ENCODE assay signal across 1 cellular context in the genomic region with DNA sequence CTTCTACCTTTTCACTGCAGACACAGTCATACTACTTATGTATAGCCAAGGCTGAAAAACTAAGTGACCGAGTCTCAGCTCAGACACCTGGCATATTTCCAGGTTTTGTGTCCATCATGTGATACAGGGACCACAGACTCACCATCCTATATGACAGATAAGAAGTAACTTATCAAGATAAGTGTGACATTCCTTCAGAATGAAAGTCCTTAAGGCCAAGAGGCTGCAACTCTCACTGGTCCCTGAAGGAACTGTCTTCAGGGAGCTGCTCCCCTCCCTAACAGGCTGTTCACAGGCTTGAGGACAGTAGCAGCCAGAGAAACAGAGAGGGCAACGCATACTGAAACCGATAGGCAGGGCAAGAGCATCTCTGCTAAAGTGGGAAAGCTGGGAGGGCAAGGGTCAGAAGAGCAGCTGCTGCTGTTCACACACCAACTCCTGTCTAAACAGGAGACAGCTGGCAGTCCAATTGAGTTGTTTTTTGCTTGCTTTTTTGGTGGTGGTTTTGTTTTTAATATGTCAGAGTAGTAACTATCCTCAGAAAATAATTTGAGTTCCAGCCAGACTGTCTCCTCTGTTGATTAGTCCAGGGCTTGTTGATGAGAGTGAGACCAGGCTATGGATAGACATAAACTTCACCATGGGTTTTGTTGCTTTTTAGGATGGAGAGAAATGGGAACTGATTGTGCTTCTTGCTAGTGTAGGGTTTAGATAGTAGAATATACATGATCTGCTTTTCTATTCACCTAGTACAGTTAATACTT.
TF ChIP-seq lines count a peak whose summit lies in the region.

No MANE protein-coding gene starts in this region.

TF ChIP-seq in GM12878, 131 proteins besides CTCF, POLR2A, EP300 and RAD21 (continued from another document and continues in another):
- TF ChIP-seq SREBF2 (IDR thresholded peaks at IDR 0.05; ENCODE audit: low read length) (no peak), RCOR1 (conservative IDR thresholded peaks at IDR 0.05; ENCODE audit: low read depth, low read length) (0 out of 2 replicates have a peak, but pooled peaks have one; percentile 46), RAD51 (IDR thresholded peaks at IDR 0.05) (no peak), PAX8 (IDR thresholded peaks at IDR 0.05) (no peak), BMI1 (IDR thresholded peaks at IDR 0.05; ENCODE audit: borderline replicate concordance) (no peak), STAT1 (conservative IDR thresholded peaks at IDR 0.05) (no peak), NRF1 (conservative IDR thresholded peaks at IDR 0.05; ENCODE audit: low read depth, low read length) (no peak), SUPT20H (IDR thresholded peaks at IDR 0.05; ENCODE audit: borderline replicate concordance, control insufficient read depth, low read depth, low read length) (no peak), MYB (IDR thresholded peaks at IDR 0.05; ENCODE audit: borderline replicate concordance, low read depth, low read length) (no peak), RUNX3 (IDR thresholded peaks at IDR 0.05; ENCODE audit: low read length) (peak; percentile 66), SPI1 (IDR thresholded peaks at IDR 0.05; ENCODE audit: borderline replicate concordance, insufficient read depth, low read depth, low read length) (no peak), YBX1 (IDR thresholded peaks at IDR 0.05) (no peak), MXI1 (IDR thresholded peaks at IDR 0.05; ENCODE audit: low read depth, low read length) (no peak), POLR2AphosphoS2 (IDR thresholded peaks at IDR 0.05; ENCODE audit: low read depth, low read length) (no peak), ETV6 (conservative IDR thresholded peaks at IDR 0.05 in 1 of 2, IDR thresholded peaks at IDR 0.05 in 1 of 2; ENCODE audit: borderline replicate concordance in 1 of 2, low read depth in 1 of 2) (0 out of 4 replicates have a peak, but pooled peaks of 1 of the 2 experiments have one; percentile 19), KLF5 (IDR thresholded peaks at IDR 0.05; ENCODE audit: partially characterized antibody) (no peak), NR2F1 (conservative IDR thresholded peaks at IDR 0.05) (peak; percentile 99), PML (IDR thresholded peaks at IDR 0.05; ENCODE audit: low read length) (peak; percentile 57; the same call in 1 of the 2 replicates), CBFB (IDR thresholded peaks at IDR 0.05; ENCODE audit: low read depth) (no peak; the same call in 1 of the 2 replicates), EGR1 (IDR thresholded peaks at IDR 0.05; ENCODE audit: borderline replicate concordance in 1 of 2, low read depth in 2 of 2, low read length in 2 of 2) (no peak), SUZ12 (IDR thresholded peaks at IDR 0.05; ENCODE audit: unreplicated experiment) (no peak), CHD4 (IDR thresholded peaks at IDR 0.05) (no peak), CREM (IDR thresholded peaks at IDR 0.05; ENCODE audit: low read depth) (no peak; the same call in 1 of the 2 replicates), SIN3A (IDR thresholded peaks at IDR 0.05; ENCODE audit: low read depth, low read length) (0 out of 2 replicates have a peak, but pooled peaks have one; percentile 28), HDGF (IDR thresholded peaks at IDR 0.05) (0 out of 2 replicates have a peak, but pooled peaks have one; percentile 50), ZNF622 (IDR thresholded peaks at IDR 0.05) (no peak), NR2C1 (IDR thresholded peaks at IDR 0.05) (peak; percentile 89), SP1 (IDR thresholded peaks at IDR 0.05; ENCODE audit: low read depth, low read length) (peak; percentile 48), YY1 (IDR thresholded peaks at IDR 0.05; ENCODE audit: low read depth, low read length) (no peak), FOXM1 (IDR thresholded peaks at IDR 0.05; ENCODE audit: low read depth, low read length) (peak; percentile 54; the same call in 1 of the 2 replicates)
- TF ChIP-seq, protein P1, sequence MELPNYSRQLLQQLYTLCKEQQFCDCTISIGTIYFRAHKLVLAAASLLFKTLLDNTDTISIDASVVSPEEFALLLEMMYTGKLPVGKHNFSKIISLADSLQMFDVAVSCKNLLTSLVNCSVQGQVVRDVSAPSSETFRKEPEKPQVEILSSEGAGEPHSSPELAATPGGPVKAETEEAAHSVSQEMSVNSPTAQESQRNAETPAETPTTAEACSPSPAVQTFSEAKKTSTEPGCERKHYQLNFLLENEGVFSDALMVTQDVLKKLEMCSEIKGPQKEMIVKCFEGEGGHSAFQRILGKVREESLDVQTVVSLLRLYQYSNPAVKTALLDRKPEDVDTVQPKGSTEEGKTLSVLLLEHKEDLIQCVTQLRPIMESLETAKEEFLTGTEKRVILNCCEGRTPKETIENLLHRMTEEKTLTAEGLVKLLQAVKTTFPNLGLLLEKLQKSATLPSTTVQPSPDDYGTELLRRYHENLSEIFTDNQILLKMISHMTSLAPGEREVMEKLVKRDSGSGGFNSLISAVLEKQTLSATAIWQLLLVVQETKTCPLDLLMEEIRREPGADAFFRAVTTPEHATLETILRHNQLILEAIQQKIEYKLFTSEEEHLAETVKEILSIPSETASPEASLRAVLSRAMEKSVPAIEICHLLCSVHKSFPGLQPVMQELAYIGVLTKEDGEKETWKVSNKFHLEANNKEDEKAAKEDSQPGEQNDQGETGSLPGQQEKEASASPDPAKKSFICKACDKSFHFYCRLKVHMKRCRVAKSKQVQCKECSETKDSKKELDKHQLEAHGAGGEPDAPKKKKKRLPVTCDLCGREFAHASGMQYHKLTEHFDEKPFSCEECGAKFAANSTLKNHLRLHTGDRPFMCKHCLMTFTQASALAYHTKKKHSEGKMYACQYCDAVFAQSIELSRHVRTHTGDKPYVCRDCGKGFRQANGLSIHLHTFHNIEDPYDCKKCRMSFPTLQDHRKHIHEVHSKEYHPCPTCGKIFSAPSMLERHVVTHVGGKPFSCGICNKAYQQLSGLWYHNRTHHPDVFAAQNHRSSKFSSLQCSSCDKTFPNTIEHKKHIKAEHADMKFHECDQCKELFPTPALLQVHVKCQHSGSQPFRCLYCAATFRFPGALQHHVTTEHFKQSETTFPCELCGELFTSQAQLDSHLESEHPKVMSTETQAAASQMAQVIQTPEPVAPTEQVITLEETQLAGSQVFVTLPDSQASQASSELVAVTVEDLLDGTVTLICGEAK (IDR thresholded peaks at IDR 0.05; ENCODE audit: borderline replicate concordance), result no peak
- TF ChIP-seq, protein P2, sequence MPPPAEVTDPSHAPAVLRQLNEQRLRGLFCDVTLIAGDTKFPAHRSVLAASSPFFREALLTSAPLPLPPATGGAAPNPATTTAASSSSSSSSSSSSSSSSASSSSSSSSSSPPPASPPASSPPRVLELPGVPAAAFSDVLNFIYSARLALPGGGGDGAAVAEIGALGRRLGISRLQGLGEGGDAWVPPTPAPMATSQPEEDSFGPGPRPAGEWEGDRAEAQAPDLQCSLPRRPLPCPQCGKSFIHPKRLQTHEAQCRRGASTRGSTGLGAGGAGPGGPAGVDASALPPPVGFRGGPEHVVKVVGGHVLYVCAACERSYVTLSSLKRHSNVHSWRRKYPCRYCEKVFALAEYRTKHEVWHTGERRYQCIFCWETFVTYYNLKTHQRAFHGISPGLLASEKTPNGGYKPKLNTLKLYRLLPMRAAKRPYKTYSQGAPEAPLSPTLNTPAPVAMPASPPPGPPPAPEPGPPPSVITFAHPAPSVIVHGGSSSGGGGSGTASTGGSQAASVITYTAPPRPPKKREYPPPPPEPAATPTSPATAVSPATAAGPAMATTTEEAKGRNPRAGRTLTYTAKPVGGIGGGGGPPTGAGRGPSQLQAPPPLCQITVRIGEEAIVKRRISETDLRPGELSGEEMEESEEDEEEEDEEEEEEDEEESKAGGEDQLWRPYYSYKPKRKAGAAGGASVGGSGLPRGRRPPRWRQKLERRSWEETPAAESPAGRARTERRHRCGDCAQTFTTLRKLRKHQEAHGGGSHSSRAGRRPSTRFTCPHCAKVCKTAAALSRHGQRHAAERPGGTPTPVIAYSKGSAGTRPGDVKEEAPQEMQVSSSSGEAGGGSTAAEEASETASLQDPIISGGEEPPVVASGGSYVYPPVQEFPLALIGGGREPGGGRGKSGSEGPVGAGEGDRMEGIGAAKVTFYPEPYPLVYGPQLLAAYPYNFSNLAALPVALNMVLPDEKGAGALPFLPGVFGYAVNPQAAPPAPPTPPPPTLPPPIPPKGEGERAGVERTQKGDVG (CRISPR knock-in tag; IDR thresholded peaks at IDR 0.05), result no peak
- TF ChIP-seq, protein P3, sequence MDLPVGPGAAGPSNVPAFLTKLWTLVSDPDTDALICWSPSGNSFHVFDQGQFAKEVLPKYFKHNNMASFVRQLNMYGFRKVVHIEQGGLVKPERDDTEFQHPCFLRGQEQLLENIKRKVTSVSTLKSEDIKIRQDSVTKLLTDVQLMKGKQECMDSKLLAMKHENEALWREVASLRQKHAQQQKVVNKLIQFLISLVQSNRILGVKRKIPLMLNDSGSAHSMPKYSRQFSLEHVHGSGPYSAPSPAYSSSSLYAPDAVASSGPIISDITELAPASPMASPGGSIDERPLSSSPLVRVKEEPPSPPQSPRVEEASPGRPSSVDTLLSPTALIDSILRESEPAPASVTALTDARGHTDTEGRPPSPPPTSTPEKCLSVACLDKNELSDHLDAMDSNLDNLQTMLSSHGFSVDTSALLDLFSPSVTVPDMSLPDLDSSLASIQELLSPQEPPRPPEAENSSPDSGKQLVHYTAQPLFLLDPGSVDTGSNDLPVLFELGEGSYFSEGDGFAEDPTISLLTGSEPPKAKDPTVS (IDR thresholded peaks at IDR 0.05; ENCODE audit: low read depth, low read length), result no peak
- TF ChIP-seq, protein P4, sequence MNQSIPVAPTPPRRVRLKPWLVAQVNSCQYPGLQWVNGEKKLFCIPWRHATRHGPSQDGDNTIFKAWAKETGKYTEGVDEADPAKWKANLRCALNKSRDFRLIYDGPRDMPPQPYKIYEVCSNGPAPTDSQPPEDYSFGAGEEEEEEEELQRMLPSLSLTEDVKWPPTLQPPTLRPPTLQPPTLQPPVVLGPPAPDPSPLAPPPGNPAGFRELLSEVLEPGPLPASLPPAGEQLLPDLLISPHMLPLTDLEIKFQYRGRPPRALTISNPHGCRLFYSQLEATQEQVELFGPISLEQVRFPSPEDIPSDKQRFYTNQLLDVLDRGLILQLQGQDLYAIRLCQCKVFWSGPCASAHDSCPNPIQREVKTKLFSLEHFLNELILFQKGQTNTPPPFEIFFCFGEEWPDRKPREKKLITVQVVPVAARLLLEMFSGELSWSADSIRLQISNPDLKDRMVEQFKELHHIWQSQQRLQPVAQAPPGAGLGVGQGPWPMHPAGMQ (IDR thresholded peaks at IDR 0.05; ENCODE audit: borderline replicate concordance), result no peak
- TF ChIP-seq, protein P5, sequence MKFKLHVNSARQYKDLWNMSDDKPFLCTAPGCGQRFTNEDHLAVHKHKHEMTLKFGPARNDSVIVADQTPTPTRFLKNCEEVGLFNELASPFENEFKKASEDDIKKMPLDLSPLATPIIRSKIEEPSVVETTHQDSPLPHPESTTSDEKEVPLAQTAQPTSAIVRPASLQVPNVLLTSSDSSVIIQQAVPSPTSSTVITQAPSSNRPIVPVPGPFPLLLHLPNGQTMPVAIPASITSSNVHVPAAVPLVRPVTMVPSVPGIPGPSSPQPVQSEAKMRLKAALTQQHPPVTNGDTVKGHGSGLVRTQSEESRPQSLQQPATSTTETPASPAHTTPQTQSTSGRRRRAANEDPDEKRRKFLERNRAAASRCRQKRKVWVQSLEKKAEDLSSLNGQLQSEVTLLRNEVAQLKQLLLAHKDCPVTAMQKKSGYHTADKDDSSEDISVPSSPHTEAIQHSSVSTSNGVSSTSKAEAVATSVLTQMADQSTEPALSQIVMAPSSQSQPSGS (IDR thresholded peaks at IDR 0.05; ENCODE audit: low read length), result peak; percentile 60
- TF ChIP-seq, protein P6, sequence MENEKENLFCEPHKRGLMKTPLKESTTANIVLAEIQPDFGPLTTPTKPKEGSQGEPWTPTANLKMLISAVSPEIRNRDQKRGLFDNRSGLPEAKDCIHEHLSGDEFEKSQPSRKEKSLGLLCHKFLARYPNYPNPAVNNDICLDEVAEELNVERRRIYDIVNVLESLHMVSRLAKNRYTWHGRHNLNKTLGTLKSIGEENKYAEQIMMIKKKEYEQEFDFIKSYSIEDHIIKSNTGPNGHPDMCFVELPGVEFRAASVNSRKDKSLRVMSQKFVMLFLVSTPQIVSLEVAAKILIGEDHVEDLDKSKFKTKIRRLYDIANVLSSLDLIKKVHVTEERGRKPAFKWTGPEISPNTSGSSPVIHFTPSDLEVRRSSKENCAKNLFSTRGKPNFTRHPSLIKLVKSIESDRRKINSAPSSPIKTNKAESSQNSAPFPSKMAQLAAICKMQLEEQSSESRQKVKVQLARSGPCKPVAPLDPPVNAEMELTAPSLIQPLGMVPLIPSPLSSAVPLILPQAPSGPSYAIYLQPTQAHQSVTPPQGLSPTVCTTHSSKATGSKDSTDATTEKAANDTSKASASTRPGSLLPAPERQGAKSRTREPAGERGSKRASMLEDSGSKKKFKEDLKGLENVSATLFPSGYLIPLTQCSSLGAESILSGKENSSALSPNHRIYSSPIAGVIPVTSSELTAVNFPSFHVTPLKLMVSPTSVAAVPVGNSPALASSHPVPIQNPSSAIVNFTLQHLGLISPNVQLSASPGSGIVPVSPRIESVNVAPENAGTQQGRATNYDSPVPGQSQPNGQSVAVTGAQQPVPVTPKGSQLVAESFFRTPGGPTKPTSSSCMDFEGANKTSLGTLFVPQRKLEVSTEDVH (IDR thresholded peaks at IDR 0.05; ENCODE audit: low read depth, partially characterized antibody), result no peak
- TF ChIP-seq, protein P7, sequence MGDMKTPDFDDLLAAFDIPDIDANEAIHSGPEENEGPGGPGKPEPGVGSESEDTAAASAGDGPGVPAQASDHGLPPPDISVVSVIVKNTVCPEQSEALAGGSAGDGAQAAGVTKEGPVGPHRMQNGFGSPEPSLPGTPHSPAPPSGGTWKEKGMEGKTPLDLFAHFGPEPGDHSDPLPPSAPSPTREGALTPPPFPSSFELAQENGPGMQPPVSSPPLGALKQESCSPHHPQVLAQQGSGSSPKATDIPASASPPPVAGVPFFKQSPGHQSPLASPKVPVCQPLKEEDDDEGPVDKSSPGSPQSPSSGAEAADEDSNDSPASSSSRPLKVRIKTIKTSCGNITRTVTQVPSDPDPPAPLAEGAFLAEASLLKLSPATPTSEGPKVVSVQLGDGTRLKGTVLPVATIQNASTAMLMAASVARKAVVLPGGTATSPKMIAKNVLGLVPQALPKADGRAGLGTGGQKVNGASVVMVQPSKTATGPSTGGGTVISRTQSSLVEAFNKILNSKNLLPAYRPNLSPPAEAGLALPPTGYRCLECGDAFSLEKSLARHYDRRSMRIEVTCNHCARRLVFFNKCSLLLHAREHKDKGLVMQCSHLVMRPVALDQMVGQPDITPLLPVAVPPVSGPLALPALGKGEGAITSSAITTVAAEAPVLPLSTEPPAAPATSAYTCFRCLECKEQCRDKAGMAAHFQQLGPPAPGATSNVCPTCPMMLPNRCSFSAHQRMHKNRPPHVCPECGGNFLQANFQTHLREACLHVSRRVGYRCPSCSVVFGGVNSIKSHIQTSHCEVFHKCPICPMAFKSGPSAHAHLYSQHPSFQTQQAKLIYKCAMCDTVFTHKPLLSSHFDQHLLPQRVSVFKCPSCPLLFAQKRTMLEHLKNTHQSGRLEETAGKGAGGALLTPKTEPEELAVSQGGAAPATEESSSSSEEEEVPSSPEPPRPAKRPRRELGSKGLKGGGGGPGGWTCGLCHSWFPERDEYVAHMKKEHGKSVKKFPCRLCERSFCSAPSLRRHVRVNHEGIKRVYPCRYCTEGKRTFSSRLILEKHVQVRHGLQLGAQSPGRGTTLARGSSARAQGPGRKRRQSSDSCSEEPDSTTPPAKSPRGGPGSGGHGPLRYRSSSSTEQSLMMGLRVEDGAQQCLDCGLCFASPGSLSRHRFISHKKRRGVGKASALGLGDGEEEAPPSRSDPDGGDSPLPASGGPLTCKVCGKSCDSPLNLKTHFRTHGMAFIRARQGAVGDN (IDR thresholded peaks at IDR 0.05), result peak; percentile 78
